8 cellular contexts compared by ENCODE assay signal in genomic region chr17:45432405-45433113, GRCh38. TPM values are rescaled to one million over a fixed set of nuclear protein-coding genes. Genes with fewer than 3 reads are reported as not detected.
DNase-seq lines count a peak whose midpoint lies in the region; ATAC-seq and TF ChIP-seq lines count a peak whose summit lies in the region.

A gene with protein sequence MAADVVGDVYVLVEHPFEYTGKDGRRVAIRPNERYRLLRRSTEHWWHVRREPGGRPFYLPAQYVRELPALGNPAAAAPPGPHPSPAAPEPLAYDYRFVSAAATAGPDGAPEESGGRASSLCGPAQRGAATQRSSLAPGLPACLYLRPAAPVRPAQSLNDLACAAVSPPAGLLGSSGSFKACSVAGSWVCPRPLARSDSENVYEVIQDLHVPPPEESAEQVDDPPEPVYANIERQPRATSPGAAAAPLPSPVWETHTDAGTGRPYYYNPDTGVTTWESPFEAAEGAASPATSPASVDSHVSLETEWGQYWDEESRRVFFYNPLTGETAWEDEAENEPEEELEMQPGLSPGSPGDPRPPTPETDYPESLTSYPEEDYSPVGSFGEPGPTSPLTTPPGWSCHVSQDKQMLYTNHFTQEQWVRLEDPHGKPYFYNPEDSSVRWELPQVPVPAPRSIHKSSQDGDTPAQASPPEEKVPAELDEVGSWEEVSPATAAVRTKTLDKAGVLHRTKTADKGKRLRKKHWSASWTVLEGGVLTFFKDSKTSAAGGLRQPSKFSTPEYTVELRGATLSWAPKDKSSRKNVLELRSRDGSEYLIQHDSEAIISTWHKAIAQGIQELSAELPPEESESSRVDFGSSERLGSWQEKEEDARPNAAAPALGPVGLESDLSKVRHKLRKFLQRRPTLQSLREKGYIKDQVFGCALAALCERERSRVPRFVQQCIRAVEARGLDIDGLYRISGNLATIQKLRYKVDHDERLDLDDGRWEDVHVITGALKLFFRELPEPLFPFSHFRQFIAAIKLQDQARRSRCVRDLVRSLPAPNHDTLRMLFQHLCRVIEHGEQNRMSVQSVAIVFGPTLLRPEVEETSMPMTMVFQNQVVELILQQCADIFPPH (minus strand): TSS chr17:45432870. CDS start chr17:45430279, 2,591 bp downstream.

- H3K36me3 Mint-ChIP-seq in activated CD4-positive, alpha-beta T cell treated with anti-CD3 and anti-CD28 coated beads, Interleukin-2, amount 10 ng/mL, durations not matched to agents 7 days and 5 days (ENCODE audit: low read depth): peaks cover 11% of the 10 kb centered on the region
- no peaks in the 10 kb centered on the region for H3K36me3 Mint-ChIP-seq in endodermal cell (ENCODE audit: low read depth)

- no peaks in the 10 kb centered on the region for H3K27me3 Mint-ChIP-seq in activated CD4-positive, alpha-beta T cell treated with anti-CD3 and anti-CD28 coated beads, Interleukin-2, amount 10 ng/mL, durations not matched to agents 7 days and 5 days
- H3K27me3 Mint-ChIP-seq in endodermal cell (ENCODE audit: insufficient read depth): peaks cover 60% of the 10 kb centered on the region

- H3K27me3 ChIP-seq in endodermal cell (ENCODE audit: control insufficient read depth, insufficient read depth, low read length, poor library complexity, severe bottlenecking) (peaks cover 56% of the 10 kb centered on the region), aorta (ENCODE audit: control insufficient read depth in 1 of 2, insufficient read depth in 2 of 2, low read length in 1 of 2) (no peaks in the 10 kb centered on the region)

- H3K9me3 Mint-ChIP-seq in activated CD4-positive, alpha-beta T cell treated with anti-CD3 and anti-CD28 coated beads, Interleukin-2, amount 10 ng/mL, durations not matched to agents 7 days and 5 days: no peaks in the 10 kb centered on the region
- H3K9me3 Mint-ChIP-seq in endodermal cell: no peaks in the 10 kb centered on the region

- H3K9me3 ChIP-seq in endodermal cell (ENCODE audit: control insufficient read depth, low read length): no peaks in the 10 kb centered on the region
- H3K9me3 ChIP-seq in aorta (ENCODE audit: control insufficient read depth, low read length): no peaks in the 10 kb centered on the region

- peak; percentile 47 for DNase-seq in activated CD4-positive, alpha-beta T cell treated with anti-CD3 and anti-CD28 coated beads, Interleukin-2, amount 10 ng/mL, durations not matched to agents 7 days and 5 days
- no peak for DNase-seq in activated CD4-positive, alpha-beta T cell treated with anti-CD3 and anti-CD28 coated beads for 48 hours
- DNase-seq in endodermal cell (peak; percentile 89), mucosa of gallbladder (ENCODE audit: low spot score) (no peak), aorta (peak; percentile 74 to 86)

- 0 to 3% methylated on average over 5 to 53 of the region's 64 CpGs for WGBS in endodermal cell (ENCODE audit: insufficient coverage in 1 of 2, insufficient read length in 1 of 2), 2 experiments
- WGBS in aorta, 2 donors: 2 to 4% methylated on average over 46 to 64 of the region's 64 CpGs

- no peak within 1 kb of the TSS for H3K27ac ChIP-seq in endodermal cell (ENCODE audit: low read depth, low read length)
- no peak within 1 kb of the TSS for H3K27ac ChIP-seq in aorta (ENCODE audit: low read depth in 1 of 2, low read length in 2 of 2)

- no peak for TF ChIP-seq CTCF in endodermal cell (conservative IDR thresholded peaks at IDR 0.05)

- H3K36me3 ChIP-seq in endodermal cell (ENCODE audit: control insufficient read depth, insufficient read depth, low read length): no peaks in the 10 kb centered on the region
- H3K36me3 ChIP-seq in aorta (ENCODE audit: control insufficient read depth in 1 of 2, insufficient read depth in 2 of 2, low read length in 1 of 2): peaks cover 0 to 2% of the 10 kb centered on the region in 2 donors

- H3K4me1 ChIP-seq in endodermal cell (ENCODE audit: control insufficient read depth, insufficient read depth, low read length): no peaks in the 10 kb centered on the region
- no peaks in the 10 kb centered on the region for H3K4me1 ChIP-seq in aorta (ENCODE audit: control insufficient read depth in 1 of 2, insufficient read depth in 2 of 2, low read length in 2 of 2)

- ATAC-seq in SK-N-SH treated with all-trans-retinoic acid at 6 μM for 48 hours (peak; percentile 14; the same call in 2 of the 3 replicates), aorta (ENCODE audit: low FRiP score) (peak; percentile 5), HG03457 (IDR thresholded peaks at IDR 0.05; ENCODE audit: unreplicated experiment) (no peak), GM21367 (IDR thresholded peaks at IDR 0.05; ENCODE audit: unreplicated experiment) (no peak)

- intact Hi-C loops in aorta (cut with DNase I): loop anchor here in 1 of 2 donors (10.0 kb wide), 1 partner anchor 48 kb away; no protein-coding TSS in a partner anchor

- H3K27ac Mint-ChIP-seq in activated CD4-positive, alpha-beta T cell treated with anti-CD3 and anti-CD28 coated beads, Interleukin-2, amount 10 ng/mL, durations not matched to agents 7 days and 5 days: peak within 1 kb of the TSS; percentile 82
- no peak within 1 kb of the TSS for H3K27ac Mint-ChIP-seq in endodermal cell

- peak within 1 kb of the TSS; percentile 79 for H3K4me3 Mint-ChIP-seq in activated CD4-positive, alpha-beta T cell treated with anti-CD3 and anti-CD28 coated beads, Interleukin-2, amount 10 ng/mL, durations not matched to agents 7 days and 5 days
- H3K4me3 Mint-ChIP-seq in endodermal cell: peak within 1 kb of the TSS; percentile 66

- CTCF ChIA-PET in activated CD4-positive, alpha-beta T cell treated with anti-CD3 and anti-CD28 coated beads, Interleukin-2, amount 10 ng/mL, durations not matched to agents 7 days and 5 days (lab: Charles Lee): interaction anchor here (1.4 kb wide), 1 partner anchor 8 kb away, joined by 3 read pairs; no protein-coding TSS in a partner anchor

- POLR2A ChIA-PET in activated CD4-positive, alpha-beta T cell treated with anti-CD3 and anti-CD28 coated beads, Interleukin-2, amount 10 ng/mL, durations not matched to agents 7 days and 5 days (lab: Charles Lee): no interaction called here

- no peak within 1 kb of the TSS for H3K9ac ChIP-seq in endodermal cell (ENCODE audit: extremely low read depth, low read length, poor library complexity, severe bottlenecking)

- H3K4me3 ChIP-seq in endodermal cell (ENCODE audit: low read length) (peak within 1 kb of the TSS; percentile 76), aorta (ENCODE audit: low read length in 2 of 2) (peak within 1 kb of the TSS in 1 of 2 donors; percentile 20)

- H3K4me1 Mint-ChIP-seq in activated CD4-positive, alpha-beta T cell treated with anti-CD3 and anti-CD28 coated beads, Interleukin-2, amount 10 ng/mL, durations not matched to agents 7 days and 5 days: peaks cover 32% of the 10 kb centered on the region
- H3K4me1 Mint-ChIP-seq in endodermal cell: peaks cover 12% of the 10 kb centered on the region

TF ChIP-seq in SK-N-SH treated with all-trans-retinoic acid at 6 μM for 48 hours, 23 proteins besides CTCF, POLR2A, EP300 and RAD21:
- no peak for TF ChIP-seq TCF4 (CRISPR knock-in tag; IDR thresholded peaks at IDR 0.05; ENCODE audit: borderline replicate concordance)
- no peak for TF ChIP-seq ZNF70 (CRISPR knock-in tag; IDR thresholded peaks at IDR 0.05)
- no peak for TF ChIP-seq TSHZ2 (CRISPR knock-in tag; IDR thresholded peaks at IDR 0.05)
- no peak for TF ChIP-seq PPARA (CRISPR knock-in tag; IDR thresholded peaks at IDR 0.05; ENCODE audit: borderline replicate concordance)
- no peak for TF ChIP-seq SNAI2 (CRISPR knock-in tag; IDR thresholded peaks at IDR 0.05)
- TF ChIP-seq TOX (CRISPR knock-in tag; IDR thresholded peaks at IDR 0.05; ENCODE audit: borderline replicate concordance): no peak
- TF ChIP-seq POU6F1 (CRISPR knock-in tag; IDR thresholded peaks at IDR 0.05; ENCODE audit: borderline replicate concordance, low read depth): no peak
- TF ChIP-seq BACH2 (CRISPR knock-in tag; IDR thresholded peaks at IDR 0.05; ENCODE audit: borderline replicate concordance): no peak

RNA-seq across cellular contexts. Expression of the gene that starts here (rescaled TPM):
- 10 to 100 TPM; 85.3 to 93.5 TPM for total RNA-seq in activated CD4-positive, alpha-beta T cell treated with anti-CD3 and anti-CD28 coated beads, Interleukin-2, amount 10 ng/mL, durations not matched to agents 7 days and 5 days
- total RNA-seq in endodermal cell (10 to 100 TPM; 16.4 to 20.6 TPM), mucosa of gallbladder (98.1 TPM), aorta (10 to 100 TPM; 17.8 to 41.0 TPM)
- polyA plus RNA-seq in endodermal cell (2013, experiment 1 of 2): 2.5 TPM
- polyA plus RNA-seq in endodermal cell (2013, experiment 2 of 2): 3.8 TPM
- 1 to 10 TPM; 5.4 to 9.4 TPM for polyA plus RNA-seq in aorta

Comparison
In these comparisons a context has a peak if more than half of its experiments do, and no peak if none do; other contexts are left out.
1. DNase-seq: peak in activated CD4-positive, alpha-beta T cell treated with anti-CD3 and anti-CD28 coated beads, Interleukin-2, amount 10 ng/mL, durations not matched to agents 7 days and 5 days (single experiment), endodermal cell (single experiment) and aorta (2 of 2); none in activated CD4-positive, alpha-beta T cell treated with anti-CD3 and anti-CD28 coated beads for 48 hours (single experiment) and mucosa of gallbladder (single experiment).
2. ATAC-seq: peak in SK-N-SH treated with all-trans-retinoic acid at 6 μM for 48 hours (single experiment) and aorta (single experiment); none in HG03457 (single experiment) and GM21367 (single experiment).